ENCODE assay signal across 19 cellular contexts in the genomic region with DNA sequence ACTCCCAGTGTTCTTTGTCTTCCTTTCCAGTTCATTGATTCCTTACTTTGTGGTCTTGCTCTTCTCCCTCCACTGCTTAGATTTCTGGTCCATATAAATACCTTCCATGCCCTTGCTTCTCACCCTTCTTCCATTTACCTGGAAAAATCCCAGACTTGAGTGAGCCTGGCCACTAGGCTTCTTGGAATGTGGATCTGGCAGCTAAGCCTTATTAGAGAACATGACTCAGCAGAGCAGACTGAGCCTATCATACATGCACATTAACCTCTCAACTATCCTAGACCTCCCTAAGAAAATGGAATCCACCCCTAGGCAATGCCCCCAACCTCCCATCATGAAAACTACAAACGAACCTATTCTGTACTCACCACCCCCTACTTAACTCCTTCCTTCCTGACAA.
DNase-seq lines count a peak whose midpoint lies in the region; ATAC-seq and TF ChIP-seq lines count a peak whose summit lies in the region.
"Had no signal": no experiment of that assay in that cellular context is flagged by ENCODE, and none has a peak within 500 bp of the region (broad histone marks: within the 10 kb centered on the region; RNA-seq: fewer than 3 reads in every experiment).

No MANE protein-coding gene starts in this region.

- no peak overlapping the region for H4K12ac ChIP-seq in trophoblast cell (ENCODE audit: low read depth, low read length)

- H3K4me1 Mint-ChIP-seq in natural killer cell, result no peaks in the 10 kb centered on the region
- H3K4me1 Mint-ChIP-seq: memory B cell had no signal

- H3K9ac ChIP-seq in fibroblast of lung (ENCODE audit: insufficient read depth, low read length) (no peak overlapping the region), trophoblast cell (ENCODE audit: low read length) (no peak overlapping the region)

- no peak overlapping the region for H3K4ac ChIP-seq in trophoblast cell (ENCODE audit: low read depth, low read length)

- H3K4me2 ChIP-seq in fibroblast of lung (ENCODE audit: extremely low read depth, insufficient read depth, low read length) (no peak overlapping the region), trophoblast cell (ENCODE audit: low read length) (no peak overlapping the region)

- H2BK120ac ChIP-seq in trophoblast cell (ENCODE audit: insufficient read depth, low read length, poor library complexity), result peak overlapping the region; percentile 97

- no peak overlapping the region for H3K27ac Mint-ChIP-seq in natural killer cell
- H3K27ac Mint-ChIP-seq: memory B cell had no signal

- H4K20me1 ChIP-seq in fibroblast of lung (ENCODE audit: control insufficient read depth, extremely low read depth, insufficient read depth, low read length), result no peaks in the 10 kb centered on the region

- no peak overlapping the region for H3K18ac ChIP-seq in trophoblast cell (ENCODE audit: low read length)

- H4K8ac ChIP-seq in trophoblast cell (ENCODE audit: low read depth, low read length), result peak overlapping the region; percentile 11

- H3K27ac ChIP-seq in fibroblast of lung (ENCODE audit: insufficient read depth, low read length) (no peak overlapping the region), trophoblast cell (ENCODE audit: low read depth, low read length) (peak overlapping the region; percentile 95)
- H3K27ac ChIP-seq: heart right ventricle, HL-60, SJCRH30 had no signal

- peak overlapping the region; percentile 86 for H2BK5ac ChIP-seq in trophoblast cell (ENCODE audit: low read depth, low read length, poor library complexity)

- intact Hi-C loops in natural killer cell (cut with micrococcal nuclease), result no loop called here

- no peak overlapping the region for H3K23ac ChIP-seq in trophoblast cell (ENCODE audit: low read length)

- H3K4me3 ChIP-seq in fibroblast of lung (replicated peaks in 1 of 4; ENCODE audit: control extremely low read depth in 1 of 4, insufficient read depth in 1 of 4, low read depth in 3 of 4, low read length in 4 of 4) (no peak overlapping the region), trophoblast cell (ENCODE audit: low read depth, low read length) (no peak overlapping the region)
- H3K4me3 ChIP-seq: heart right ventricle, SJCRH30 had no signal

- ATAC-seq in HG03469 (IDR thresholded peaks at IDR 0.05; ENCODE audit: unreplicated experiment) (no peak), natural killer cell (no peak), GM21367 (IDR thresholded peaks at IDR 0.05; ENCODE audit: unreplicated experiment) (no peak)
- ATAC-seq: heart right ventricle had no signal

- H3K9me3 Mint-ChIP-seq in natural killer cell, result peaks cover 0 to 3% of the 10 kb centered on the region in 2 donors

- H2AFZ ChIP-seq in fibroblast of lung (ENCODE audit: low read length), result no peak overlapping the region
- H2AFZ ChIP-seq in trophoblast cell (ENCODE audit: insufficient read depth, low read length, poor library complexity), result no peak overlapping the region

- H3K79me2 ChIP-seq in fibroblast of lung (ENCODE audit: control insufficient read depth, insufficient read depth, low read length) (no peaks in the 10 kb centered on the region), trophoblast cell (ENCODE audit: control insufficient read depth, insufficient read depth, low read length, poor library complexity) (peaks cover 6% of the 10 kb centered on the region)

- H3K79me1 ChIP-seq in trophoblast cell (ENCODE audit: low read length), result peaks cover 26% of the 10 kb centered on the region

- peak overlapping the region; percentile 77 for H2BK12ac ChIP-seq in trophoblast cell (ENCODE audit: low read length)

- H3K9me3 ChIP-seq in fibroblast of lung (ENCODE audit: control insufficient read depth, insufficient read depth, low read depth, low read length) (no peaks in the 10 kb centered on the region), trophoblast cell (ENCODE audit: insufficient read depth, low read depth, low read length) (no peaks in the 10 kb centered on the region)

- no CpG with 5 or more reads among the region's 1 CpG for WGBS in trophoblast cell (ENCODE audit: extremely low coverage, insufficient coverage, insufficient read length)

- TF ChIP-seq CTCF in fibroblast of lung (conservative IDR thresholded peaks at IDR 0.05 in 1 of 2, IDR thresholded peaks at IDR 0.05 in 1 of 2; ENCODE audit: low read depth in 1 of 2, low read length in 2 of 2) (no peak), natural killer cell (IDR thresholded peaks at IDR 0.05) (no peak)

- H3K4me1 ChIP-seq in fibroblast of lung (ENCODE audit: control insufficient read depth, extremely low read depth, insufficient read depth, low read length) (no peaks in the 10 kb centered on the region), trophoblast cell (ENCODE audit: control insufficient read depth in 1 of 2, insufficient read depth in 2 of 2, low read length in 2 of 2) (peaks cover 7 to 20% of the 10 kb centered on the region in 2 experiments)
- H3K4me1 ChIP-seq: SJCRH30 had no signal

- H3K36me3 ChIP-seq in fibroblast of lung (ENCODE audit: control insufficient read depth, insufficient read depth, low read length) (no peaks in the 10 kb centered on the region), trophoblast cell (ENCODE audit: control insufficient read depth in 1 of 2, insufficient read depth in 2 of 2, low read length in 2 of 2) (no peaks in the 10 kb centered on the region)
- H3K36me3 ChIP-seq: heart right ventricle, SJCRH30 had no signal

- H2AK5ac ChIP-seq in trophoblast cell (ENCODE audit: low read length), result no peak overlapping the region

- peak overlapping the region; percentile 88 for H3K14ac ChIP-seq in trophoblast cell (ENCODE audit: low read length)

- DNase-seq in ELR (ENCODE audit: low read depth) (peak; percentile 71), RPMI7951 (ENCODE audit: low read depth) (peak; percentile 82), fibroblast of lung (ENCODE audit: low read depth in 2 of 2) (peak; percentile 39 to 96), trophoblast cell (peak; percentile 38 to 64), natural killer cell (no peak), cortex of kidney (lab: John Stamatoyannopoulos, UW) (no peak)
- DNase-seq: activated T-cell treated with anti-CD3 and anti-CD28 coated beads, Interleukin-2, amount 50 U/mL, for 1 hour; amniotic stem cell; effector memory CD4-positive, alpha-beta T cell; heart right ventricle; NCI-H1048; NCI-H524 treated with DMSO at 0.1 percent for 48 hours; SJCRH30; stimulated activated CD4-positive, alpha-beta T cell treated with anti-CD3 and anti-CD28 coated beads, Interleukin-4, amount 100 ng/mL, for 1 hour; stimulated activated naive CD4-positive, alpha-beta T cell had no signal

- H3K27me3 ChIP-seq in fibroblast of lung (ENCODE audit: control insufficient read depth, insufficient read depth, low read length) (no peaks in the 10 kb centered on the region), trophoblast cell (ENCODE audit: insufficient read depth, low read length) (no peaks in the 10 kb centered on the region)
- H3K27me3 ChIP-seq: heart right ventricle, SJCRH30 had no signal

- H4K91ac ChIP-seq in trophoblast cell (ENCODE audit: low read depth, low read length), result peak overlapping the region; percentile 28

- no peak overlapping the region for H3K4me3 Mint-ChIP-seq in natural killer cell
- H3K4me3 Mint-ChIP-seq: memory B cell had no signal

- H3K36me3 Mint-ChIP-seq in natural killer cell, result no peaks in the 10 kb centered on the region

- no peaks in the 10 kb centered on the region for H3K27me3 Mint-ChIP-seq in natural killer cell (ENCODE audit: low read depth in 2 of 2)
- H3K27me3 Mint-ChIP-seq: memory B cell had no signal

Comparison
In these comparisons a context has a peak if more than half of its experiments do, and no peak if none do; other contexts are left out.
1. DNase-seq: peak in ELR (single experiment), RPMI7951 (single experiment), fibroblast of lung (2 of 2) and trophoblast cell (2 of 2); none in natural killer cell (single experiment) and cortex of kidney (single experiment).